ENCODE assay signal across 18 cellular contexts in the genomic region with DNA sequence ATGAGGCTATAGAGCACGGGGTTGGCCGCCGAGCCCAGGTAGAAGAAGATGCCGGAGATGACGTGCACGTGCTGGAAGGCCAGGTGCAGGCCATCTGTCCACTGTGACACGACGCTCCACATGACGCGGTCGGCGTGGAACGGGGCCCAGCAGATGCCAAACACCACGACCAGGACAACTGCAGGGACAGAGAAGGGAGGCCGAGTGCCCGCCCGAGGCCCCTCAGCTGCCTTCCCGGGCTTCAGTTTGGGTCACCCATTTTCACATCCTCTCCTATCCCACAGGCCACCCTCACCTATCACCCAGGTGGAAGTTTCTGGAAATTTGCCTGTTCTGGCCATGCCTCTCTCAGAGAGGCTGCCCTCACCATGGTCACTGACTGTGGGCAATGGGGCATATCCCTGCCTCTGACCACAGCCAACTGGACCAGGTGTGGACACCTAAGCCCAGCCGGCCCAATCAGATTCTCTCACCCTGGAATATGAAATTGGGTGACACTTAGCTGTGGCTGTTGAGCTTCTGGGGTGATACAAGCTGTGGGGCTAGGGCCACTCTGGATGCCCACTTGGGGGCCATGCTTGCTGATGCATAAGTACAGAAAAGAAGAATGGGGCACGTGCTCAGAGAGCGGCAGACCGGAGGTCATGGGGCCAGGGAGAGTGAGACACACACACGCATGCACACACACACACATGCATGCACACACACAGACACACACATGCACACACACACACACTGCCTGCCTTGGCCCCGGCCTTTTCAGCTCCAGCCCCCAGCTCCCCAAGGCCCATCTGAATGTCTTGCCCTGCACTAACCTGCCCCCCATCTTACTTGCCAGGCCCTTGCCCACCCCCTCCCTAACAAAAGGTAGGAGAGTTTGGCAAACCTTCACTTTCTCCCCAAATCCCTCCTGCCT. TPM values are rescaled to one million over a fixed set of nuclear protein-coding genes. Genes with fewer than 3 reads are reported as not detected.
"Had no signal": no experiment of that assay in that cellular context is flagged by ENCODE, and none has a peak within 500 bp of the region (broad histone marks: within the 10 kb centered on the region; RNA-seq: fewer than 3 reads in every experiment).

No MANE protein-coding gene starts in this region.

- H3K36me3 ChIP-seq: breast epithelium, heart right ventricle, left lung had no signal

- H3K79me2 ChIP-seq: parathyroid adenoma had no signal

- H3K9ac ChIP-seq: parathyroid adenoma had no signal

- H2AFZ ChIP-seq: parathyroid adenoma had no signal

- H3K27ac ChIP-seq: breast epithelium, foreskin keratinocyte, heart right ventricle, parathyroid adenoma had no signal

- FAIRE-seq: colon, endothelial cell of umbilical vein had no signal

- H3K4me3 ChIP-seq: breast epithelium, heart right ventricle, left lung had no signal

- H3K9me3 ChIP-seq: breast epithelium, heart right ventricle, left lung had no signal

- H3K4me1 ChIP-seq: foreskin keratinocyte had no signal

- ATAC-seq: foreskin keratinocyte, left lung, T-cell had no signal

- DNase-seq: activated B cell treated with CpG ODN at 0.5 μM for 24 hours; activated CD4-positive, alpha-beta T cell treated with anti-CD3 and anti-CD28 coated beads, Interleukin-2, amount 10 ng/mL, durations not matched to agents 24 days and 14 days; activated CD8-positive, alpha-beta memory T cell treated with anti-CD3 and anti-CD28 coated beads, Interleukin-2, amount 10 ng/mL, durations not matched to agents 7 days and 5 days; activated gamma-delta T cell; activated T-cell treated with anti-CD3 and anti-CD28 coated beads, Interleukin-2, amount 50 U/mL, for 24 hours; aorta; foreskin keratinocyte; heart right ventricle; islet precursor cell; left lung; mesenchymal stem cell; stimulated activated naive CD4-positive, alpha-beta T cell treated with Interleukin-2 at 50 U/mL for 16 hours; T-cell had no signal

RNA-seq across cellular contexts. Expression of a gene that starts 4.7 kb away (rescaled TPM):
- total RNA-seq: activated B cell treated with CpG ODN at 0.5 μM for 24 hours; activated CD4-positive, alpha-beta T cell treated with anti-CD3 and anti-CD28 coated beads, Interleukin-2, amount 10 ng/mL, durations not matched to agents 24 days and 14 days; endothelial cell of umbilical vein; foreskin keratinocyte; neural crest cell had no signal
- polyA plus RNA-seq: endothelial cell of umbilical vein, foreskin keratinocyte had no signal
